Comparison of ENCODE assay signal across 17 cellular contexts in the genomic region with DNA sequence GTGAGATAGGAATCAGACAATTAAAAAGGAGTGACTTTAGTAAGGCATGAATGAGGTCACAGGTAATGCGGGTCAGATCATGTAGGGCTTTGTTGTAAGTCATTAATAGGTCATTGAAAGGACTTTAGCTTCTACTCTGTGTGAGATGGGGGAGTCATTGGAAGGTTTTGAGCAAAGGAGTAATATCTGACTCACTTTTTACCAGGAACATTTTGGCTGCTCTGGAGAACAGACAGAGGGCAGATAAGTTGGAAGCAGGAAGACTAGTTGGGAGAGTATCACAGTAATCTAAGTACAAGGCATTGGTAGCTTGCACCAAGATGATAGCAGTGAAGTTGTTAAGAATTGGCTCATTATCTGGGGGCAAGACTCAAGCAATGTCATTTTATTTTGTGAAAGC. TPM values are rescaled to one million over a fixed set of nuclear protein-coding genes. Genes with fewer than 3 reads are reported as not detected.
DNase-seq lines count a peak whose midpoint lies in the region; ATAC-seq lines count a peak whose summit lies in the region.
"Had no signal": no experiment of that assay in that cellular context is flagged by ENCODE, and none has a peak within 500 bp of the region (broad histone marks: within the 10 kb centered on the region; RNA-seq: fewer than 3 reads in every experiment).

No MANE protein-coding gene starts in this region.

- POLR2A ChIA-PET in T-cell (lab: Charles Lee), result no interaction called here

- H3K79me2 ChIP-seq in trophoblast cell (ENCODE audit: control insufficient read depth, insufficient read depth, low read length, poor library complexity), result no peaks in the 10 kb centered on the region

- WGBS in trophoblast cell (ENCODE audit: extremely low coverage, insufficient coverage, insufficient read length), result no CpG with 5 or more reads among the region's 1 CpG

- no peak overlapping the region for H2BK120ac ChIP-seq in trophoblast cell (ENCODE audit: insufficient read depth, low read length, poor library complexity)

- H3K27me3 Mint-ChIP-seq in activated T-cell treated with anti-CD3 and anti-CD28 coated beads, Interleukin-2, amount 50 U/mL, for 24 hours, result no peaks in the 10 kb centered on the region
- H3K27me3 Mint-ChIP-seq in T-cell, result no peaks in the 10 kb centered on the region
- no peaks in the 10 kb centered on the region for H3K27me3 Mint-ChIP-seq in central memory CD8-positive, alpha-beta T cell
- H3K27me3 Mint-ChIP-seq: stimulated activated naive CD8-positive, alpha-beta T cell treated with anti-CD3 and anti-CD28 coated beads, Interleukin-15, amount 100 ng/mL, for 72 hours had no signal

- H4K91ac ChIP-seq in trophoblast cell (ENCODE audit: low read depth, low read length), result no peak overlapping the region

- no peaks in the 10 kb centered on the region for H3K79me1 ChIP-seq in trophoblast cell (ENCODE audit: low read length)

- CTCF ChIA-PET in T-cell (lab: Charles Lee), result interaction anchor here (1.1 to 1.7 kb wide), 4 partner anchors 9 to 119 kb away, joined by 3 to 9 read pairs (median 8); no protein-coding TSS in a partner anchor

- peaks cover 44% of the 10 kb centered on the region for H3K36me3 Mint-ChIP-seq in activated T-cell treated with anti-CD3 and anti-CD28 coated beads, Interleukin-2, amount 50 U/mL, for 24 hours (ENCODE audit: low read depth)
- H3K36me3 Mint-ChIP-seq in T-cell, result peaks cover 5% of the 10 kb centered on the region
- H3K36me3 Mint-ChIP-seq in central memory CD8-positive, alpha-beta T cell (ENCODE audit: insufficient read depth), result peaks cover 9% of the 10 kb centered on the region

- H3K18ac ChIP-seq in trophoblast cell (ENCODE audit: low read length), result no peak overlapping the region

- peak overlapping the region; percentile 67 for H3K27ac Mint-ChIP-seq in activated T-cell treated with anti-CD3 and anti-CD28 coated beads, Interleukin-2, amount 50 U/mL, for 24 hours
- H3K27ac Mint-ChIP-seq in T-cell, result peak overlapping the region; percentile 29 to 65
- peak overlapping the region; percentile 42 for H3K27ac Mint-ChIP-seq in central memory CD8-positive, alpha-beta T cell (ENCODE audit: low read depth)

- no peak for DNase-seq in activated T-cell treated with anti-CD3 and anti-CD28 coated beads, Interleukin-2, amount 50 U/mL, for 24 hours
- no peak for DNase-seq in activated T-cell treated with anti-CD3 and anti-CD28 coated beads, Interleukin-2, amount 50 U/mL, for 1 hour
- DNase-seq in T-cell (no peak), trophoblast cell (no peak), NCI-H82 treated with DMSO at 0.1 percent for 48 hours (lab: John Stamatoyannopoulos, UW; ENCODE audit: unreplicated experiment) (no peak), AG08396 (ENCODE audit: low spot score) (no peak)
- no peak for DNase-seq in central memory CD8-positive, alpha-beta T cell (ENCODE audit: low spot score in 2 of 2)
- no peak for DNase-seq in stimulated activated CD4-positive, alpha-beta T cell treated with anti-CD3 and anti-CD28 coated beads, Interleukin-4, amount 100 ng/mL, for 24 hours
- DNase-seq: activated T-cell treated with anti-CD3 and anti-CD28 coated beads, Interleukin-2, amount 50 U/mL, for 4 hours; COR-L47; cortex of kidney; GDM1; heart left ventricle; NCI-H774; stimulated activated naive CD8-positive, alpha-beta T cell treated with anti-CD3 and anti-CD28 coated beads, Interleukin-15, amount 100 ng/mL, for 72 hours; SW 1271 had no signal

- no peaks in the 10 kb centered on the region for H3K9me3 ChIP-seq in trophoblast cell (ENCODE audit: insufficient read depth, low read depth, low read length)
- H3K9me3 ChIP-seq: heart left ventricle had no signal

- peaks cover 64% of the 10 kb centered on the region for H3K4me1 Mint-ChIP-seq in activated T-cell treated with anti-CD3 and anti-CD28 coated beads, Interleukin-2, amount 50 U/mL, for 24 hours (ENCODE audit: low read depth)
- peaks cover 43 to 65% (median 64%) of the 10 kb centered on the region in 3 donors for H3K4me1 Mint-ChIP-seq in T-cell
- H3K4me1 Mint-ChIP-seq in central memory CD8-positive, alpha-beta T cell, result peaks cover 42% of the 10 kb centered on the region

- no peak overlapping the region for H2BK5ac ChIP-seq in trophoblast cell (ENCODE audit: low read depth, low read length, poor library complexity)

- no peak overlapping the region for H2AK5ac ChIP-seq in trophoblast cell (ENCODE audit: low read length)

- no peak overlapping the region for H3K23ac ChIP-seq in trophoblast cell (ENCODE audit: low read length)

- no peak overlapping the region for H3K4me3 ChIP-seq in trophoblast cell (ENCODE audit: low read depth, low read length)
- H3K4me3 ChIP-seq: heart left ventricle, skin epidermis had no signal

- H4K8ac ChIP-seq in trophoblast cell (ENCODE audit: low read depth, low read length), result no peak overlapping the region

- H4K12ac ChIP-seq in trophoblast cell (ENCODE audit: low read depth, low read length), result no peak overlapping the region

- H3K9ac ChIP-seq in trophoblast cell (ENCODE audit: low read length), result no peak overlapping the region

- H3K4me3 Mint-ChIP-seq in activated T-cell treated with anti-CD3 and anti-CD28 coated beads, Interleukin-2, amount 50 U/mL, for 24 hours, result no peak overlapping the region
- H3K4me3 Mint-ChIP-seq in T-cell, result peak overlapping the region in 1 of 3 donors; percentile 46
- H3K4me3 Mint-ChIP-seq in central memory CD8-positive, alpha-beta T cell, result peak overlapping the region; percentile 12

- H3K4me1 ChIP-seq in trophoblast cell (ENCODE audit: control insufficient read depth in 1 of 2, insufficient read depth in 2 of 2, low read length in 2 of 2), result no peaks in the 10 kb centered on the region
- H3K4me1 ChIP-seq: heart left ventricle had no signal

- no peak overlapping the region for H3K27ac ChIP-seq in trophoblast cell (ENCODE audit: low read depth, low read length)
- H3K27ac ChIP-seq: heart left ventricle had no signal

- no peak for ATAC-seq in T-cell (replicated peaks in 1 of 4)
- ATAC-seq in central memory CD8-positive, alpha-beta T cell (replicated peaks; ENCODE audit: extremely low read depth, poor library complexity, severe bottlenecking), result no peak
- ATAC-seq: activated T-cell treated with anti-CD3 and anti-CD28 coated beads, Interleukin-2, amount 50 U/mL, for 4 hours; heart left ventricle; stimulated activated naive CD8-positive, alpha-beta T cell treated with anti-CD3 and anti-CD28 coated beads, Interleukin-15, amount 100 ng/mL, for 72 hours had no signal

- no peak overlapping the region for H2AFZ ChIP-seq in trophoblast cell (ENCODE audit: insufficient read depth, low read length, poor library complexity)

- H3K4me2 ChIP-seq in trophoblast cell (ENCODE audit: low read length), result no peak overlapping the region

- H3K4ac ChIP-seq in trophoblast cell (ENCODE audit: low read depth, low read length), result peak overlapping the region; percentile 33

- H3K9me3 Mint-ChIP-seq in activated T-cell treated with anti-CD3 and anti-CD28 coated beads, Interleukin-2, amount 50 U/mL, for 24 hours, result no peaks in the 10 kb centered on the region
- H3K9me3 Mint-ChIP-seq in T-cell, result no peaks in the 10 kb centered on the region
- H3K9me3 Mint-ChIP-seq in central memory CD8-positive, alpha-beta T cell, result no peaks in the 10 kb centered on the region
- H3K9me3 Mint-ChIP-seq: activated T-cell treated with anti-CD3 and anti-CD28 coated beads, Interleukin-2, amount 50 U/mL, for 4 hours; stimulated activated naive CD8-positive, alpha-beta T cell treated with anti-CD3 and anti-CD28 coated beads, Interleukin-15, amount 100 ng/mL, for 72 hours had no signal

- no peak overlapping the region for H2BK12ac ChIP-seq in trophoblast cell (ENCODE audit: low read length)

- no peaks in the 10 kb centered on the region for H3K27me3 ChIP-seq in trophoblast cell (ENCODE audit: insufficient read depth, low read length)
- H3K27me3 ChIP-seq: heart left ventricle had no signal

- H3K14ac ChIP-seq in trophoblast cell (ENCODE audit: low read length), result no peak overlapping the region

- H3K36me3 ChIP-seq in trophoblast cell (ENCODE audit: control insufficient read depth in 1 of 2, insufficient read depth in 2 of 2, low read length in 2 of 2), result peaks cover 0 to 2% of the 10 kb centered on the region in 2 experiments

RNA-seq across cellular contexts. Expression of a gene that starts 37.4 kb away (rescaled TPM):
- total RNA-seq in T-cell, result 100 to 1,000 TPM in 4 of 5 donors, 10 to 100 TPM in 1; 99.8 to 122 (median 107) TPM
- 111 and 119 TPM in 2 replicates for polyA plus RNA-seq in trophoblast cell (2013)
